ENCODE assay signal across 11 cellular contexts in the genomic region with DNA sequence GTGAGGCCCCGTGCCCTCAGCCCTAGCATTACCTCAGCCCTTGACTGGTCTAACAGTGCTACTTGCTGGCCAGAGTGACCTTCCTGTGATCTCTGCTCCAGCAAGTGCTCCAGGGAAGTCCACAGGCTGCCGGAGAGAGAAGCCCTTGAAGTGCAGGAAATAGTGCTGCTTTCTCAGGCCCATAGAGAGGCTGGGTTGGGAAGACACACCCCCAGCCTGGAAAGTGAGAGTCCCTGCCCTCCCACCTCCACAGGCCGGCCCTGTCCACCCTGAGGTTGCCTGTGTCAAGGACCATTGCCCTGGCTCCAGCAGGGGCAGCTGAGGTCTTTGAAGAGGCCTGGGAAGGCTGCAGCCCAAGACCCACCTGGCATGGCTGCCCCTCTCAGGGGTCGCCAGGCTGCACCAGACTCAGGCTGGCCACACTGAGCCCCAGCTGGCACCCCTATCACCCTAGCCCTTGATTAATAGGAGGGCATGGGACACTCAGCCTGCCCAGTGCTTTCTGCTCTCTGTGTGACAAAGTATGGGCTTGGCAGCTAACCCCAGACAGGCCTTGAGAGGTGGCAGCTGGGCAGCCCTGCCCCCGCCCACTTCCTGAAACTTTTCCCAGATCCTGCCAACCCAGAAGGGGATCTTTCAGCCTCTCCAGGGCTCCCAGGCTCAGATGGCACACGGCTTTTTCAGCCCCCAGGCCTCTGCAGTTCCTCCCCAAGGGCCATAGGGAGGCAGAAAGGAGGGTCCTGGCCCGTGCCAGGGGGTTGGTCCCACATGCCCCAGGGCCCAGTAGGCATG. TPM values are rescaled to one million over a fixed set of nuclear protein-coding genes. Genes with fewer than 3 reads are reported as not detected.
DNase-seq lines count a peak whose midpoint lies in the region; ATAC-seq, FAIRE-seq and TF ChIP-seq lines count a peak whose summit lies in the region.
"Had no signal": no experiment of that assay in that cellular context is flagged by ENCODE, and none has a peak within 500 bp of the region (broad histone marks: within the 10 kb centered on the region; RNA-seq: fewer than 3 reads in every experiment).

No MANE protein-coding gene starts in this region.

- no peaks in the 10 kb centered on the region for H4K20me1 ChIP-seq in endothelial cell of umbilical vein (replicated peaks; ENCODE audit: control insufficient read depth, extremely low read depth, insufficient read depth, low read length)

- intact Hi-C loops in activated naive CD4-positive, alpha-beta T cell treated with anti-CD3 and anti-CD28 coated beads for 36 hours (cut with micrococcal nuclease), result no loop called here
- intact Hi-C loops in endothelial cell of umbilical vein (cut with micrococcal nuclease) (no loop called here), aorta (cut with DNase I) (no loop called here)

- FAIRE-seq in endothelial cell of umbilical vein (lab: Jason Lieb, UNC), result no peak

- H3K4me3 Mint-ChIP-seq in activated naive CD4-positive, alpha-beta T cell treated with anti-CD3 and anti-CD28 coated beads for 36 hours, result no peak overlapping the region

- no peaks in the 10 kb centered on the region for H3K9me1 ChIP-seq in endothelial cell of umbilical vein (replicated peaks; ENCODE audit: control insufficient read depth, extremely low read depth, insufficient read depth, low read length)

- H3K9me3 Mint-ChIP-seq in activated naive CD4-positive, alpha-beta T cell treated with anti-CD3 and anti-CD28 coated beads, Interleukin-2, amount 50 U/mL, for 72 hours, result no peaks in the 10 kb centered on the region
- H3K9me3 Mint-ChIP-seq in activated naive CD4-positive, alpha-beta T cell treated with anti-CD3 and anti-CD28 coated beads for 36 hours, result no peaks in the 10 kb centered on the region

- in situ Hi-C loops in brain microvascular endothelial cell (cut with HindIII; ENCODE audit: low pct_ligation_motif_present, low sequenced_read_pairs), result no loop called here

- peaks cover 13% of the 10 kb centered on the region for H3K4me1 ChIP-seq in endothelial cell of umbilical vein (ENCODE audit: control insufficient read depth, extremely low read depth, insufficient read depth, low read length)
- H3K4me1 ChIP-seq in aorta (ENCODE audit: control insufficient read depth in 1 of 2, insufficient read depth in 2 of 2, low read length in 2 of 2), result no peaks in the 10 kb centered on the region

- no peak overlapping the region for H3K27ac ChIP-seq in endothelial cell of umbilical vein (ENCODE audit: insufficient read depth, low read depth, low read length)
- H3K27ac ChIP-seq in aorta (ENCODE audit: low read depth in 1 of 2, low read length in 2 of 2), result peak overlapping the region; percentile 2 to 54
- no peak overlapping the region for H3K27ac ChIP-seq in brain microvascular endothelial cell

- H3K27ac Mint-ChIP-seq in activated naive CD4-positive, alpha-beta T cell treated with anti-CD3 and anti-CD28 coated beads, Interleukin-2, amount 50 U/mL, for 72 hours, result peak overlapping the region; percentile 75 to 83
- no peak overlapping the region for H3K27ac Mint-ChIP-seq in activated naive CD4-positive, alpha-beta T cell treated with anti-CD3 and anti-CD28 coated beads for 36 hours

- no peaks in the 10 kb centered on the region for H3K79me2 ChIP-seq in endothelial cell of umbilical vein (ENCODE audit: control insufficient read depth, insufficient read depth, low read length)

- H3K36me3 ChIP-seq in endothelial cell of umbilical vein (ENCODE audit: control insufficient read depth in 2 of 2, extremely low read depth in 1 of 2, insufficient read depth in 2 of 2, low read length in 2 of 2), result peaks cover 0 to 8% of the 10 kb centered on the region in 2 experiments
- no peaks in the 10 kb centered on the region for H3K36me3 ChIP-seq in aorta (ENCODE audit: control insufficient read depth in 1 of 2, insufficient read depth in 2 of 2, low read length in 1 of 2)
- H3K36me3 ChIP-seq in brain microvascular endothelial cell (replicated peaks), result no peaks in the 10 kb centered on the region

- BruUV-seq in endothelial cell of umbilical vein (replicated peaks; lab: Mats Ljungman, UMichigan), result no TSS peak

- H2AFZ ChIP-seq in endothelial cell of umbilical vein (ENCODE audit: low read depth, low read length), result no peak overlapping the region

- POLR2A ChIA-PET in endothelial cell of umbilical vein (lab: Charles Lee), result no interaction called here

- H3K4me3 ChIP-seq in endothelial cell of umbilical vein (replicated peaks in 1 of 3; ENCODE audit: insufficient read depth in 1 of 3, low read depth in 1 of 3, low read length in 3 of 3), result no peak overlapping the region
- no peak overlapping the region for H3K4me3 ChIP-seq in aorta (ENCODE audit: low read length in 2 of 2)
- no peak overlapping the region for H3K4me3 ChIP-seq in brain microvascular endothelial cell (ENCODE audit: low read depth, low read length)

- dilution Hi-C loops in endothelial cell of umbilical vein (cut with MboI; ENCODE audit: extremely low pct_ligation_motif_present, low sequenced_read_pairs), result no loop called here

- no peak overlapping the region for H3K9ac ChIP-seq in endothelial cell of umbilical vein (replicated peaks; ENCODE audit: extremely low read depth, insufficient read depth, low read length)

- DNase-seq in activated naive CD4-positive, alpha-beta T cell treated with anti-CD3 and anti-CD28 coated beads, Interleukin-2, amount 50 U/mL, for 72 hours (ENCODE audit: low spot score in 2 of 2), result no peak
- DNase-seq in activated naive CD4-positive, alpha-beta T cell treated with anti-CD3 and anti-CD28 coated beads for 36 hours, result no peak
- peak; percentile 44 for DNase-seq in endothelial cell of umbilical vein (ENCODE audit: low read depth, low spot score)
- DNase-seq in myocyte (ENCODE audit: low read depth), result peak; percentile 90
- peak in 1 of 2 donors; percentile 79 for DNase-seq in aorta
- DNase-seq in activated effector memory CD4-positive, alpha-beta T cell treated with anti-CD3 and anti-CD28 coated beads, Interleukin-2, amount 50 U/mL, for 16 hours, result no peak
- DNase-seq in brain microvascular endothelial cell, result no peak
- DNase-seq: activated gamma-delta T cell had no signal

- TF ChIP-seq POLR2A in endothelial cell of umbilical vein (IDR thresholded peaks at IDR 0.05; ENCODE audit: low read depth, low read length), result no peak

- ATAC-seq in activated naive CD4-positive, alpha-beta T cell treated with anti-CD3 and anti-CD28 coated beads, Interleukin-2, amount 50 U/mL, for 72 hours, result no peak
- peak; percentile 53 for ATAC-seq in aorta (ENCODE audit: low FRiP score)
- ATAC-seq in HG02852 (IDR thresholded peaks at IDR 0.05; ENCODE audit: unreplicated experiment), result no peak

- peaks cover 6% of the 10 kb centered on the region for H3K4me1 Mint-ChIP-seq in activated naive CD4-positive, alpha-beta T cell treated with anti-CD3 and anti-CD28 coated beads for 36 hours (ENCODE audit: low read depth)

- WGBS in aorta, 2 donors, result 6 to 11% methylated on average over 7 of the region's 7 CpGs

- H3K9me3 ChIP-seq in endothelial cell of umbilical vein (replicated peaks; ENCODE audit: control insufficient read depth, insufficient read depth, low read length), result no peaks in the 10 kb centered on the region
- no peaks in the 10 kb centered on the region for H3K9me3 ChIP-seq in aorta (ENCODE audit: control insufficient read depth, low read length)

- no peaks in the 10 kb centered on the region for H3K27me3 Mint-ChIP-seq in activated naive CD4-positive, alpha-beta T cell treated with anti-CD3 and anti-CD28 coated beads for 36 hours (ENCODE audit: low read depth)

- H3K27me3 ChIP-seq in endothelial cell of umbilical vein (ENCODE audit: control insufficient read depth in 2 of 2, insufficient read depth in 2 of 2, low read length in 2 of 2), result no peaks in the 10 kb centered on the region
- H3K27me3 ChIP-seq in aorta (ENCODE audit: control insufficient read depth in 1 of 2, insufficient read depth in 2 of 2, low read length in 1 of 2), result no peaks in the 10 kb centered on the region
- H3K27me3 ChIP-seq in brain microvascular endothelial cell (replicated peaks), result no peaks in the 10 kb centered on the region

- H3K36me3 Mint-ChIP-seq in activated naive CD4-positive, alpha-beta T cell treated with anti-CD3 and anti-CD28 coated beads, Interleukin-2, amount 50 U/mL, for 72 hours, result no peaks in the 10 kb centered on the region
- no peaks in the 10 kb centered on the region for H3K36me3 Mint-ChIP-seq in activated naive CD4-positive, alpha-beta T cell treated with anti-CD3 and anti-CD28 coated beads for 36 hours (ENCODE audit: low read depth)

- H3K4me2 ChIP-seq in endothelial cell of umbilical vein (ENCODE audit: insufficient read depth, low read length), result no peak overlapping the region

- TF ChIP-seq CTCF in endothelial cell of umbilical vein (IDR thresholded peaks at IDR 0.05; ENCODE audit: extremely low read depth in 1 of 2, insufficient read depth in 1 of 2, low read depth in 1 of 2, low read length in 2 of 2), result no peak
- no peak for TF ChIP-seq CTCF in brain microvascular endothelial cell (IDR thresholded peaks at IDR 0.05; ENCODE audit: low read depth, low read length, missing control alignments)

- CTCF ChIA-PET in activated naive CD4-positive, alpha-beta T cell treated with anti-CD3 and anti-CD28 coated beads for 36 hours (lab: Charles Lee), result interaction anchor here (1.3 kb wide), 1 partner anchor 31 kb away, joined by 4 read pairs; no protein-coding TSS in a partner anchor
- CTCF ChIA-PET in endothelial cell of umbilical vein (lab: Charles Lee), result interaction anchor here (1.0 to 12.4 kb wide), 3 partner anchors 8 to 34 kb away, joined by 4 to 201 read pairs (median 16); no protein-coding TSS in a partner anchor

RNA-seq across cellular contexts. Expression of a gene that starts 21.7 kb away (rescaled TPM):
- total RNA-seq in activated naive CD4-positive, alpha-beta T cell treated with anti-CD3 and anti-CD28 coated beads, Interleukin-2, amount 50 U/mL, for 72 hours, result 10 to 100 TPM; 20.4 to 22.5 TPM
- total RNA-seq in activated naive CD4-positive, alpha-beta T cell treated with anti-CD3 and anti-CD28 coated beads for 36 hours, result 10 to 100 TPM; 11.9 to 15.3 TPM
- total RNA-seq in endothelial cell of umbilical vein (77.1 and 82.8 TPM in 2 replicates), myocyte (190 and 234 TPM in 2 replicates), aorta (10 to 100 TPM; 58.7 to 62.0 TPM)
- polyA plus RNA-seq in endothelial cell of umbilical vein (232 and 254 TPM in 2 replicates), aorta (10 to 100 TPM; 52.0 to 88.0 TPM)
- polyA plus RNA-seq in endothelial cell of umbilical vein (2011; cell fraction: cytosol; rRNA removed), result 157 and 178 TPM in 2 replicates
- 77.5 and 83.5 TPM in 2 replicates for polyA plus RNA-seq in endothelial cell of umbilical vein (2011; cell fraction: nucleus; rRNA removed)
- 133 and 143 TPM in 2 replicates for polyA plus RNA-seq in endothelial cell of umbilical vein (2012)
- polyA minus RNA-seq in endothelial cell of umbilical vein, result 213 and 277 TPM in 2 replicates
- 89.4 TPM for polyA minus RNA-seq in endothelial cell of umbilical vein (2011; cell fraction: cytosol; rRNA and poly(A)+ RNA removed)
- polyA minus RNA-seq in endothelial cell of umbilical vein (2011; cell fraction: nucleus; rRNA and poly(A)+ RNA removed), result 35.4 and 43.4 TPM in 2 replicates
- 165 TPM for polyA plus RNA-seq in myocyte (2012)

RNA-seq across cellular contexts. Expression of a gene that starts 24.1 kb away (rescaled TPM):
- total RNA-seq in activated naive CD4-positive, alpha-beta T cell treated with anti-CD3 and anti-CD28 coated beads, Interleukin-2, amount 50 U/mL, for 72 hours, result under 1 TPM in 1 of 2 donors, not detected in 1; 0.64 TPM
- total RNA-seq in activated naive CD4-positive, alpha-beta T cell treated with anti-CD3 and anti-CD28 coated beads for 36 hours, result not detected
- total RNA-seq in endothelial cell of umbilical vein (not detected in 2 replicates), myocyte (not detected in 2 replicates), aorta (not detected)
- polyA plus RNA-seq in endothelial cell of umbilical vein (not detected in 2 replicates), aorta (1 to 10 TPM in 1 of 2 donors, not detected in 1; 1.5 TPM)
- not detected in 2 replicates for polyA plus RNA-seq in endothelial cell of umbilical vein (2011; cell fraction: cytosol; rRNA removed)
- not detected in 2 replicates for polyA plus RNA-seq in endothelial cell of umbilical vein (2011; cell fraction: nucleus; rRNA removed)
- polyA plus RNA-seq in endothelial cell of umbilical vein (2012), result not detected in 2 replicates
- polyA minus RNA-seq in endothelial cell of umbilical vein, result not detected in 2 replicates
- polyA minus RNA-seq in endothelial cell of umbilical vein (2011; cell fraction: cytosol; rRNA and poly(A)+ RNA removed), result not detected
- polyA minus RNA-seq in endothelial cell of umbilical vein (2011; cell fraction: nucleus; rRNA and poly(A)+ RNA removed), result not detected in 2 replicates
- polyA plus RNA-seq in myocyte (2012), result 0.14 TPM
- total RNA-seq: T-helper 1 cell treated with Interleukin-12 subunit alpha and Interleukin-12 subunit beta and Interleukin-4 antibody, amounts not matched to agents 30 ng/mL and 1 ng/mL, for 36 hours; urinary bladder had no signal
- polyA plus RNA-seq: urinary bladder had no signal

RNA-seq across cellular contexts. Expression of a gene that starts 28.3 kb away (rescaled TPM):
- 1 to 10 TPM; 1.3 to 2.7 TPM for total RNA-seq in activated naive CD4-positive, alpha-beta T cell treated with anti-CD3 and anti-CD28 coated beads, Interleukin-2, amount 50 U/mL, for 72 hours
- 1 to 10 TPM in 1 of 2 experiments, under 1 TPM in 1; 0.86 to 1.1 TPM for total RNA-seq in activated naive CD4-positive, alpha-beta T cell treated with anti-CD3 and anti-CD28 coated beads for 36 hours
- not detected in 2 replicates for total RNA-seq in endothelial cell of umbilical vein
- polyA plus RNA-seq in endothelial cell of umbilical vein, result 0.10 and 0.16 TPM in 2 replicates
- polyA plus RNA-seq in endothelial cell of umbilical vein (2011; cell fraction: cytosol; rRNA removed), result 0.07 and 0.12 TPM in 2 replicates
- 0.07 and 0.18 TPM in 2 replicates for polyA plus RNA-seq in endothelial cell of umbilical vein (2011; cell fraction: nucleus; rRNA removed)
- 0.08 TPM in 1 of 2 replicates, not detected in the other for polyA plus RNA-seq in endothelial cell of umbilical vein (2012)
- polyA minus RNA-seq in endothelial cell of umbilical vein, result 0.19 TPM in 1 of 2 replicates, not detected in the other
- polyA minus RNA-seq in endothelial cell of umbilical vein (2011; cell fraction: cytosol; rRNA and poly(A)+ RNA removed), result 1.2 TPM
- polyA minus RNA-seq in endothelial cell of umbilical vein (2011; cell fraction: nucleus; rRNA and poly(A)+ RNA removed), result not detected in 2 replicates
- total RNA-seq in myocyte, result 6.1 and 31.3 TPM in 2 replicates
- 5.9 TPM for polyA plus RNA-seq in myocyte (2012)
- total RNA-seq in aorta, result 1 to 10 TPM in 1 of 2 donors, not detected in 1; 1.1 TPM
- 10 to 100 TPM in 1 of 2 donors, not detected in 1; 13.3 TPM for polyA plus RNA-seq in aorta
- total RNA-seq: T-helper 1 cell treated with Interleukin-12 subunit alpha and Interleukin-12 subunit beta and Interleukin-4 antibody, amounts not matched to agents 30 ng/mL and 1 ng/mL, for 36 hours had no signal

RNA-seq across cellular contexts. Expression of a gene that starts 43.0 kb away (rescaled TPM):
- total RNA-seq in activated naive CD4-positive, alpha-beta T cell treated with anti-CD3 and anti-CD28 coated beads, Interleukin-2, amount 50 U/mL, for 72 hours, result 1 to 10 TPM in 1 of 2 donors, under 1 TPM in 1; 0.23 to 2.4 TPM
- total RNA-seq in activated naive CD4-positive, alpha-beta T cell treated with anti-CD3 and anti-CD28 coated beads for 36 hours, result under 1 TPM; 0.12 to 0.32 TPM
- total RNA-seq in endothelial cell of umbilical vein, result 12.9 and 14.4 TPM in 2 replicates
- 11.4 and 14.1 TPM in 2 replicates for polyA plus RNA-seq in endothelial cell of umbilical vein
- polyA plus RNA-seq in endothelial cell of umbilical vein (2011; cell fraction: cytosol; rRNA removed), result 4.3 and 6.4 TPM in 2 replicates
- 16.9 and 20.3 TPM in 2 replicates for polyA plus RNA-seq in endothelial cell of umbilical vein (2011; cell fraction: nucleus; rRNA removed)
- polyA plus RNA-seq in endothelial cell of umbilical vein (2012), result 8.3 and 12.5 TPM in 2 replicates
- 6.8 and 12.0 TPM in 2 replicates for polyA minus RNA-seq in endothelial cell of umbilical vein
- not detected for polyA minus RNA-seq in endothelial cell of umbilical vein (2011; cell fraction: cytosol; rRNA and poly(A)+ RNA removed)
- polyA minus RNA-seq in endothelial cell of umbilical vein (2011; cell fraction: nucleus; rRNA and poly(A)+ RNA removed), result 9.3 and 11.9 TPM in 2 replicates
- total RNA-seq in myocyte, result 12.8 and 19.2 TPM in 2 replicates
- 15.1 TPM for polyA plus RNA-seq in myocyte (2012)
- 10 to 100 TPM in 1 of 2 donors, 1 to 10 TPM in 1; 8.4 to 14.8 TPM for total RNA-seq in aorta
- polyA plus RNA-seq in aorta, result 10 to 100 TPM in 1 of 2 donors, 1 to 10 TPM in 1; 5.3 to 11.3 TPM

Comparison
In these comparisons a context has a peak if more than half of its experiments do, and no peak if none do; other contexts are left out.
1. DNase-seq: peak in endothelial cell of umbilical vein (single experiment) and myocyte (single experiment); none in activated naive CD4-positive, alpha-beta T cell treated with anti-CD3 and anti-CD28 coated beads, Interleukin-2, amount 50 U/mL, for 72 hours (0 of 2), activated naive CD4-positive, alpha-beta T cell treated with anti-CD3 and anti-CD28 coated beads for 36 hours (single experiment), activated effector memory CD4-positive, alpha-beta T cell treated with anti-CD3 and anti-CD28 coated beads, Interleukin-2, amount 50 U/mL, for 16 hours (single experiment) and brain microvascular endothelial cell (single experiment).
2. H3K27ac ChIP-seq: peak in aorta (2 of 2); none in endothelial cell of umbilical vein (single experiment) and brain microvascular endothelial cell (single experiment).